21 cellular contexts compared by ENCODE assay signal in genomic region chr2:53463771-53464726, GRCh38.
A peak's percentile ranks its signal among the peaks of the same experiment; 100 is the strongest.
DNase-seq lines count a peak whose midpoint lies in the region; ATAC-seq, FAIRE-seq and TF ChIP-seq lines count a peak whose summit lies in the region.
"Had no signal": no experiment of that assay in that cellular context is flagged by ENCODE, and none has a peak within 500 bp of the region (broad histone marks: within the 10 kb centered on the region; RNA-seq: fewer than 3 reads in every experiment).

No MANE protein-coding gene starts in this region.

- H3K27ac ChIP-seq in cardiac muscle cell (peak overlapping the region; percentile 27), right atrium auricular region (no peak overlapping the region), A549 (no peak overlapping the region), esophagus muscularis mucosa (replicated peaks in 1 of 4) (no peak overlapping the region), gastroesophageal sphincter (no peak overlapping the region)

- POLR2A ChIA-PET in A549 (lab: Yijun Ruan, JAX) = no interaction called here

- H3K27me3 ChIP-seq in cardiac muscle cell (no peaks in the 10 kb centered on the region), right atrium auricular region (no peaks in the 10 kb centered on the region), esophagus muscularis mucosa (no peaks in the 10 kb centered on the region), HAP-1 (ENCODE audit: low read depth) (no peaks in the 10 kb centered on the region), gastroesophageal sphincter (no peaks in the 10 kb centered on the region)

- no peak for TF ChIP-seq CTCF in cardiac muscle cell (IDR thresholded peaks at IDR 0.05; ENCODE audit: low read depth, low read length)
- no peak for TF ChIP-seq CTCF in right atrium auricular region (IDR thresholded peaks at IDR 0.05)
- no peak for TF ChIP-seq CTCF in A549 (IDR thresholded peaks at IDR 0.05)
- no peak for TF ChIP-seq CTCF in esophagus muscularis mucosa (IDR thresholded peaks at IDR 0.05)
- no peak for TF ChIP-seq CTCF in gastroesophageal sphincter (IDR thresholded peaks at IDR 0.05)

- H3K9me3 ChIP-seq in cardiac muscle cell (ENCODE audit: low read depth) (no peaks in the 10 kb centered on the region), right atrium auricular region (no peaks in the 10 kb centered on the region), A549 (no peaks in the 10 kb centered on the region), esophagus muscularis mucosa (no peaks in the 10 kb centered on the region), HAP-1 (no peaks in the 10 kb centered on the region), gastroesophageal sphincter (no peaks in the 10 kb centered on the region)

- TF ChIP-seq POLR2A in A549 (IDR thresholded peaks at IDR 0.05; ENCODE audit: low read length) (no peak), esophagus muscularis mucosa (IDR thresholded peaks at IDR 0.05; ENCODE audit: low read depth) (no peak), gastroesophageal sphincter (IDR thresholded peaks at IDR 0.05) (no peak)

- ATAC-seq in A549 (no peak), HG03159 (IDR thresholded peaks at IDR 0.05; ENCODE audit: unreplicated experiment) (no peak), gastroesophageal sphincter (no peak)
- ATAC-seq: GM23338 had no signal

- no peak for TF ChIP-seq RAD21 in A549 (conservative IDR thresholded peaks at IDR 0.05 in 1 of 2, IDR thresholded peaks at IDR 0.05 in 1 of 2)

- H3K4me2 ChIP-seq in A549 = no peak overlapping the region
- H3K4me2 ChIP-seq: GM23338 had no signal

- H3K4me1 ChIP-seq in cardiac muscle cell (ENCODE audit: low read depth) (peaks cover 44% of the 10 kb centered on the region), right atrium auricular region (no peaks in the 10 kb centered on the region), A549 (no peaks in the 10 kb centered on the region), esophagus muscularis mucosa (peaks cover 0 to 25% (median 3%) of the 10 kb centered on the region in 4 donors), HAP-1 (no peaks in the 10 kb centered on the region), gastroesophageal sphincter (no peaks in the 10 kb centered on the region)

- no peaks in the 10 kb centered on the region for H3K36me3 ChIP-seq in cardiac muscle cell
- no peaks in the 10 kb centered on the region for H3K36me3 ChIP-seq in right atrium auricular region
- H3K36me3 ChIP-seq in esophagus muscularis mucosa = no peaks in the 10 kb centered on the region
- no peaks in the 10 kb centered on the region for H3K36me3 ChIP-seq in HAP-1 (replicated peaks)
- no peaks in the 10 kb centered on the region for H3K36me3 ChIP-seq in gastroesophageal sphincter

- H3K4me3 ChIP-seq in cardiac muscle cell = no peak overlapping the region
- H3K4me3 ChIP-seq in right atrium auricular region = no peak overlapping the region
- H3K4me3 ChIP-seq in A549 = no peak overlapping the region
- no peak overlapping the region for H3K4me3 ChIP-seq in esophagus muscularis mucosa
- no peak overlapping the region for H3K4me3 ChIP-seq in HAP-1
- H3K4me3 ChIP-seq in gastroesophageal sphincter = no peak overlapping the region
- H3K4me3 ChIP-seq: GM23338 had no signal

- CTCF ChIA-PET in A549 (lab: Yijun Ruan, JAX) = no interaction called here

- intact Hi-C loops in esophagus muscularis mucosa (cut with DNase I) = no loop called here

- whole genome bisulfite sequencing in A549 (ENCODE audit: missing lambda C conversion rate) = 34% methylated on average over 3 of the region's 3 CpGs
- 96% methylated on average over 3 of the region's 3 CpGs for WGBS in esophagus muscularis mucosa
- WGBS in gastroesophageal sphincter (ENCODE audit: low coverage in 1 of 2), 2 donors = 58 to 74% methylated on average over 3 of the region's 3 CpGs

- TF ChIP-seq EP300 in A549 (IDR thresholded peaks at IDR 0.05) = no peak
- no peak for TF ChIP-seq EP300 in esophagus muscularis mucosa (IDR thresholded peaks at IDR 0.05)
- no peak for TF ChIP-seq EP300 in gastroesophageal sphincter (IDR thresholded peaks at IDR 0.05)

- in situ Hi-C loops in HAP-1 (cut with MboI; ENCODE audit: low sequenced_read_pairs) = no loop called here

- FAIRE-seq in A549 (lab: Jason Lieb, UNC) = no peak
- FAIRE-seq: GM12891, GM18507 had no signal

- no peak for DNase-seq in cardiac muscle cell (ENCODE audit: low read depth in 1 of 2, low spot score in 1 of 2)
- DNase-seq in right atrium auricular region (ENCODE audit: low spot score) = no peak
- no peak for DNase-seq in A549 (ENCODE audit: low read depth in 1 of 2, low spot score in 1 of 2)
- DNase-seq in NCI-H526 (lab: John Stamatoyannopoulos, UW) = peak; percentile 59 to 69
- DNase-seq in esophagus muscularis mucosa (ENCODE audit: extremely low spot score) = peak; percentile 29
- DNase-seq in HAP-1 (ENCODE audit: low spot score in 2 of 2) = no peak
- DNase-seq: 8988T; C1 segment of cervical spinal cord; Calu3; CD4-positive, alpha-beta memory T cell; COR-L47; DMS53; DMS79 treated with DMSO at 0.1 percent for 48 hours; GF-D8; H9; HFFc6 had no signal

TF ChIP-seq in A549, 52 proteins besides CTCF, POLR2A, EP300 and RAD21:
- TF ChIP-seq CHD4 (IDR thresholded peaks at IDR 0.05; ENCODE audit: borderline replicate concordance) = no peak
- TF ChIP-seq USF2 (IDR thresholded peaks at IDR 0.05) = no peak
- peak; percentile 70 for TF ChIP-seq MAFK (IDR thresholded peaks at IDR 0.05; ENCODE audit: partially characterized antibody)
- TF ChIP-seq EHF (CRISPR knock-in tag; IDR thresholded peaks at IDR 0.05) = no peak

Comparison
In these comparisons a context has a peak if more than half of its experiments do, and no peak if none do; other contexts are left out.
1. DNase-seq: peak in NCI-H526 (2 of 2) and esophagus muscularis mucosa (single experiment); none in cardiac muscle cell (0 of 2), right atrium auricular region (single experiment), A549 (0 of 2) and HAP-1 (0 of 2).